In genomic region chr1:57597036-57597435, GRCh38 we compare ENCODE assay signal across 17 cellular contexts.
A peak's percentile ranks its signal among the peaks of the same experiment; 100 is the strongest.
DNase-seq lines count a peak whose midpoint lies in the region; ATAC-seq and TF ChIP-seq lines count a peak whose summit lies in the region.
"Had no signal": no experiment of that assay in that cellular context is flagged by ENCODE, and none has a peak within 500 bp of the region (broad histone marks: within the 10 kb centered on the region; RNA-seq: fewer than 3 reads in every experiment).

No MANE protein-coding gene starts in this region.

- H3K27ac ChIP-seq in GM23338 (ENCODE audit: low read depth) (peak overlapping the region; percentile 56; the same call in 1 of the 2 replicates), HUES6 (ENCODE audit: low read depth, low read length) (peak overlapping the region; percentile 27; the same call in 1 of the 2 replicates), iPS-20b (ENCODE audit: low read length) (no peak overlapping the region), neural progenitor cell (peak overlapping the region; percentile 24), sigmoid colon (no peak overlapping the region)

- H3K9ac ChIP-seq in HUES6 (ENCODE audit: low read length) (peak overlapping the region; percentile 52), iPS-20b (ENCODE audit: low read depth, low read length) (peak overlapping the region; percentile 43; the same call in 1 of the 2 replicates), neural progenitor cell (no peak overlapping the region)

- 76 to 83% methylated on average over 4 of the region's 4 CpGs for WGBS in sigmoid colon, 2 donors

- H3K4me1 ChIP-seq in GM23338 (ENCODE audit: insufficient read depth) (peaks cover 55% of the 10 kb centered on the region), HUES6 (ENCODE audit: control insufficient read depth, insufficient read depth, low read length) (peaks cover 52% of the 10 kb centered on the region), iPS-20b (ENCODE audit: insufficient read depth, low read length) (peaks cover 43% of the 10 kb centered on the region), neural progenitor cell (peaks cover 48% of the 10 kb centered on the region), mucosa of descending colon (ENCODE audit: low read depth) (no peaks in the 10 kb centered on the region), sigmoid colon (peaks cover 0 to 15% (median 14%) of the 10 kb centered on the region in 4 donors)

- H3K36me3 ChIP-seq in GM23338 (ENCODE audit: insufficient read depth) (no peaks in the 10 kb centered on the region), HUES6 (ENCODE audit: control insufficient read depth, insufficient read depth, low read length) (no peaks in the 10 kb centered on the region), iPS-20b (ENCODE audit: insufficient read depth, low read depth, low read length) (no peaks in the 10 kb centered on the region), neural progenitor cell (no peaks in the 10 kb centered on the region), mucosa of descending colon (ENCODE audit: low read depth) (no peaks in the 10 kb centered on the region), sigmoid colon (no peaks in the 10 kb centered on the region)

- H3K27ac Mint-ChIP-seq in GM23338 (no peak overlapping the region), neural progenitor cell (peak overlapping the region; percentile 1)
- H3K27ac Mint-ChIP-seq: B cell; CD4-positive, alpha-beta T cell had no signal

- TF ChIP-seq POLR2A in sigmoid colon (IDR thresholded peaks at IDR 0.05) = no peak

- TF ChIP-seq CTCF in GM23338 (conservative IDR thresholded peaks at IDR 0.05; ENCODE audit: low read depth in 2 of 2) (no peak), neural progenitor cell (IDR thresholded peaks at IDR 0.05) (no peak), mucosa of descending colon (IDR thresholded peaks at IDR 0.05) (no peak), sigmoid colon (IDR thresholded peaks at IDR 0.05) (no peak)

- peak; percentile 31 for DNase-seq in GM23338 (ENCODE audit: low spot score)
- DNase-seq in neural progenitor cell (ENCODE audit: low spot score) = peak; percentile 25
- no peak for DNase-seq in activated naive CD4-positive, alpha-beta T cell (lab: John Stamatoyannopoulos, UW)
- no peak for DNase-seq in mucosa of descending colon
- no peak for DNase-seq in sigmoid colon
- DNase-seq in LoVo (ENCODE audit: low spot score) = no peak
- DNase-seq: ACHN; C1 segment of cervical spinal cord; Calu3; CD4-positive, alpha-beta T cell; DMS 273 treated with DMSO at 0.1 percent for 48 hours; GOT3 had no signal

- H3K4me2 ChIP-seq in GM23338 (peak overlapping the region; percentile 55), neural progenitor cell (peak overlapping the region; percentile 34)

- H3K27me3 Mint-ChIP-seq in GM23338 (ENCODE audit: insufficient read depth, low read depth, poor library complexity) (peaks cover 11% of the 10 kb centered on the region), neural progenitor cell (ENCODE audit: insufficient read depth, low read depth) (peaks cover 6% of the 10 kb centered on the region)

- ATAC-seq in GM23338 = no peak
- ATAC-seq in mucosa of descending colon = no peak
- ATAC-seq: HCT116, K562 had no signal

- H3K27me3 ChIP-seq in GM23338 (ENCODE audit: insufficient read depth) (no peaks in the 10 kb centered on the region), HUES6 (ENCODE audit: control insufficient read depth, insufficient read depth, low read length) (no peaks in the 10 kb centered on the region), iPS-20b (ENCODE audit: insufficient read depth, low read length) (no peaks in the 10 kb centered on the region), neural progenitor cell (no peaks in the 10 kb centered on the region), sigmoid colon (no peaks in the 10 kb centered on the region)

- intact Hi-C loops in mucosa of descending colon (cut with DNase I, micrococcal nuclease) = no loop called here
- intact Hi-C loops in sigmoid colon (cut with DNase I) = no loop called here

- no peaks in the 10 kb centered on the region; the same call in 2 of the 3 replicates for H3K36me3 Mint-ChIP-seq in GM23338 (ENCODE audit: low read depth)
- no peaks in the 10 kb centered on the region for H3K36me3 Mint-ChIP-seq in neural progenitor cell

- H3F3A ChIP-seq in GM23338 (replicated peaks; ENCODE audit: low read depth) = peaks cover 3% of the 10 kb centered on the region; the same call in 1 of the 2 replicates
- H3F3A ChIP-seq in neural progenitor cell (ENCODE audit: low read depth) = peaks cover 39% of the 10 kb centered on the region

- H3K9me2 ChIP-seq in GM23338 (ENCODE audit: insufficient read depth) = no peaks in the 10 kb centered on the region

- no peak for TF ChIP-seq EP300 in sigmoid colon (IDR thresholded peaks at IDR 0.05)

- H3K4me3 ChIP-seq in GM23338 (no peak overlapping the region), HUES6 (ENCODE audit: low read depth, low read length) (no peak overlapping the region), iPS-20b (ENCODE audit: low read length) (peak overlapping the region; percentile 25), neural progenitor cell (no peak overlapping the region), mucosa of descending colon (no peak overlapping the region), sigmoid colon (no peak overlapping the region)
- H3K4me3 ChIP-seq: K562 had no signal

- H4K20me1 ChIP-seq in GM23338 (replicated peaks; ENCODE audit: insufficient read depth) = no peaks in the 10 kb centered on the region
- H4K20me1 ChIP-seq in neural progenitor cell (ENCODE audit: low read depth) = no peaks in the 10 kb centered on the region

- H3K9me3 ChIP-seq in HUES6 (ENCODE audit: control insufficient read depth, insufficient read depth, low read depth, low read length) (no peaks in the 10 kb centered on the region), iPS-20b (ENCODE audit: insufficient read depth, low read depth, low read length) (no peaks in the 10 kb centered on the region), neural progenitor cell (ENCODE audit: low read depth) (no peaks in the 10 kb centered on the region), mucosa of descending colon (no peaks in the 10 kb centered on the region), sigmoid colon (no peaks in the 10 kb centered on the region)

- peaks cover 57% of the 10 kb centered on the region for H3K4me1 Mint-ChIP-seq in GM23338
- peaks cover 42% of the 10 kb centered on the region for H3K4me1 Mint-ChIP-seq in neural progenitor cell
- H3K4me1 Mint-ChIP-seq: B cell had no signal

- no peaks in the 10 kb centered on the region for H3K79me2 ChIP-seq in GM23338 (replicated peaks; ENCODE audit: insufficient read depth)
- no peaks in the 10 kb centered on the region for H3K79me2 ChIP-seq in neural progenitor cell (ENCODE audit: low read depth)

- H3K9me3 Mint-ChIP-seq in GM23338 (no peaks in the 10 kb centered on the region), neural progenitor cell (no peaks in the 10 kb centered on the region)
- H3K9me3 Mint-ChIP-seq: CD4-positive, alpha-beta T cell had no signal

- H2AFZ ChIP-seq in GM23338 (no peak overlapping the region), neural progenitor cell (replicated peaks) (peak overlapping the region; percentile 13)

- H3K4me3 Mint-ChIP-seq in GM23338 (peak overlapping the region; percentile 8; the same call in 1 of the 3 replicates), neural progenitor cell (no peak overlapping the region)
- H3K4me3 Mint-ChIP-seq: B cell; CD4-positive, alpha-beta T cell had no signal

TF ChIP-seq in GM23338, 12 proteins besides CTCF, POLR2A, EP300 and RAD21:
- no peak for TF ChIP-seq STAT1 (IDR thresholded peaks at IDR 0.05; ENCODE audit: unreplicated experiment)

Comparison
In these comparisons a context has a peak if more than half of its experiments do, and no peak if none do; other contexts are left out.
1. DNase-seq: peak in GM23338 (single experiment) and neural progenitor cell (single experiment); none in activated naive CD4-positive, alpha-beta T cell (0 of 4), mucosa of descending colon (0 of 3), sigmoid colon (single experiment) and LoVo (single experiment).
2. H3K27ac ChIP-seq: peak in GM23338 (single experiment), HUES6 (single experiment) and neural progenitor cell (single experiment); none in iPS-20b (single experiment) and sigmoid colon (0 of 4).